In genomic region chr14:50620341-50620740, GRCh38 we compare ENCODE assay signal across 22 cellular contexts. TPM values are rescaled to one million over a fixed set of nuclear protein-coding genes. Genes with fewer than 3 reads are reported as not detected.
DNase-seq lines count a peak whose midpoint lies in the region; TF ChIP-seq lines count a peak whose summit lies in the region.
"Had no signal": no experiment of that assay in that cellular context is flagged by ENCODE, and none has a peak within 500 bp of the region (broad histone marks: within the 10 kb centered on the region; RNA-seq: fewer than 3 reads in every experiment).

No MANE protein-coding gene starts in this region.

- peaks cover 2% of the 10 kb centered on the region for H3K4me1 Mint-ChIP-seq in activated CD4-positive, alpha-beta memory T cell treated with anti-CD3 and anti-CD28 coated beads, Interleukin-2, amount 10 ng/mL, durations not matched to agents 7 days and 5 days
- H3K4me1 Mint-ChIP-seq: T-cell had no signal

- CTCF ChIA-PET in mammary epithelial cell (lab: Charles Lee; ENCODE audit: low non-redundant PET), result interaction anchor here (0.6 to 1.2 kb wide), 2 partner anchors 154 to 240 kb away, joined by 3 to 17 read pairs; no protein-coding TSS in a partner anchor
- CTCF ChIA-PET in activated CD4-positive, alpha-beta memory T cell treated with anti-CD3 and anti-CD28 coated beads, Interleukin-2, amount 10 ng/mL, durations not matched to agents 7 days and 5 days (lab: Charles Lee), result interaction anchor here (0.6 to 3.0 kb wide), 6 partner anchors 13 to 460 kb away, joined by 3 to 18 read pairs (median 10); no protein-coding TSS in a partner anchor

- DNase-seq in LHCN-M2 (ENCODE audit: low read depth) (peak; percentile 70), mammary epithelial cell (peak; percentile 51), glomerular visceral epithelial cell (ENCODE audit: extremely low spot score) (peak; percentile 25), NCI-H345 (lab: John Stamatoyannopoulos, UW) (no peak), superior temporal gyrus (ENCODE audit: extremely low spot score) (no peak), ACHN (no peak)
- DNase-seq in activated CD4-positive, alpha-beta memory T cell treated with anti-CD3 and anti-CD28 coated beads, Interleukin-2, amount 10 ng/mL, durations not matched to agents 7 days and 5 days, result no peak
- DNase-seq: activated CD4-positive, alpha-beta memory T cell treated with anti-CD3 and anti-CD28 coated beads for 36 hours; CD8-positive, alpha-beta T cell; left cardiac atrium; NCI-H1092; NCI-H2029; occipital lobe; retina; SIG-M5; stimulated activated CD4-positive, alpha-beta T cell treated with anti-CD3 and anti-CD28 coated beads, Interleukin-2, amount 100 ng/mL, for 24 hours; T-cell had no signal

- H3K27ac ChIP-seq in BLaER1, result no peak overlapping the region
- H3K27ac ChIP-seq in mammary epithelial cell (ENCODE audit: insufficient read depth, low read depth, low read length), result no peak overlapping the region
- H3K27ac ChIP-seq: ascending aorta had no signal

- H3K36me3 ChIP-seq in BLaER1 (no peaks in the 10 kb centered on the region), mammary epithelial cell (ENCODE audit: insufficient read depth, low read length) (no peaks in the 10 kb centered on the region)

- H3K9ac ChIP-seq in BLaER1 (no peak overlapping the region), mammary epithelial cell (ENCODE audit: insufficient read depth, low read length) (no peak overlapping the region)

- no peak overlapping the region for H2AFZ ChIP-seq in mammary epithelial cell (ENCODE audit: low read depth, low read length)

- H3K79me2 ChIP-seq in mammary epithelial cell (ENCODE audit: insufficient read depth, low read length), result no peaks in the 10 kb centered on the region

- dilution Hi-C loops in mammary epithelial cell (cut with HindIII; ENCODE audit: low sequenced_read_pairs), result no loop called here

- no TSS peak for BruUV-seq in mammary epithelial cell (replicated peaks; lab: Mats Ljungman, UMichigan)

- H3K9me3 Mint-ChIP-seq in activated CD4-positive, alpha-beta memory T cell treated with anti-CD3 and anti-CD28 coated beads, Interleukin-2, amount 10 ng/mL, durations not matched to agents 7 days and 5 days, result no peaks in the 10 kb centered on the region
- H3K9me3 Mint-ChIP-seq: activated T-helper 2 cell treated with anti-CD3 and anti-CD28 coated beads, Interferon-gamma antibody, Interleukin-2, Interleukin-4, amounts not matched to agents 10 μg/mL and 5 μg/mL and 100 μg/mL, durations not matched to agents 14 hours and 24 hours and 36 hours had no signal

- in situ Hi-C loops in mammary epithelial cell (cut with MboI; ENCODE audit: low sequenced_read_pairs in 2 of 2) (no loop called here), ACHN (cut with HindIII; ENCODE audit: low pct_ligation_motif_present, low pct_unique_long_range_greater_than_20kb, low sequenced_read_pairs) (no loop called here)

- no peak overlapping the region for H3K27ac Mint-ChIP-seq in activated CD4-positive, alpha-beta memory T cell treated with anti-CD3 and anti-CD28 coated beads, Interleukin-2, amount 10 ng/mL, durations not matched to agents 7 days and 5 days
- H3K27ac Mint-ChIP-seq: activated CD4-positive, alpha-beta memory T cell treated with anti-CD3 and anti-CD28 coated beads for 36 hours; activated naive CD8-positive, alpha-beta T cell; activated T-helper 2 cell treated with anti-CD3 and anti-CD28 coated beads, Interferon-gamma antibody, Interleukin-2, Interleukin-4, amounts not matched to agents 10 μg/mL and 5 μg/mL and 100 μg/mL, durations not matched to agents 14 hours and 24 hours and 36 hours; CD8-positive, alpha-beta T cell; T-cell had no signal

- H4K20me1 ChIP-seq in BLaER1 (no peaks in the 10 kb centered on the region), mammary epithelial cell (ENCODE audit: insufficient read depth, low read length) (no peaks in the 10 kb centered on the region)

- H3K4me2 ChIP-seq in BLaER1 (peak overlapping the region; percentile 7; the same call in 1 of the 2 replicates), mammary epithelial cell (ENCODE audit: insufficient read depth, low read depth, low read length) (no peak overlapping the region)
- H3K4me2 ChIP-seq: smooth muscle cell had no signal

- no peaks in the 10 kb centered on the region for H3K9me3 ChIP-seq in BLaER1
- no peaks in the 10 kb centered on the region for H3K9me3 ChIP-seq in mammary epithelial cell (replicated peaks; ENCODE audit: insufficient read depth, low read length)
- H3K9me3 ChIP-seq: ascending aorta had no signal

- no peak for TF ChIP-seq CTCF in mammary epithelial cell (conservative IDR thresholded peaks at IDR 0.05 in 1 of 2, IDR thresholded peaks at IDR 0.05 in 1 of 2; ENCODE audit: extremely low read depth in 1 of 2, insufficient read depth in 1 of 2, low read depth in 1 of 2, low read length in 2 of 2)

- WGBS in mammary epithelial cell (ENCODE audit: low coverage, missing lambda C conversion rate), result 45% methylated on average over 4 of the region's 4 CpGs

- H3K27me3 ChIP-seq in BLaER1, result no peaks in the 10 kb centered on the region
- H3K27me3 ChIP-seq in mammary epithelial cell (ENCODE audit: insufficient read depth, low read length), result no peaks in the 10 kb centered on the region
- H3K27me3 ChIP-seq: ascending aorta had no signal

- H3K27me3 Mint-ChIP-seq in activated CD4-positive, alpha-beta memory T cell treated with anti-CD3 and anti-CD28 coated beads, Interleukin-2, amount 10 ng/mL, durations not matched to agents 7 days and 5 days, result no peaks in the 10 kb centered on the region
- H3K27me3 Mint-ChIP-seq: activated CD4-positive, alpha-beta memory T cell treated with anti-CD3 and anti-CD28 coated beads for 36 hours; activated naive CD8-positive, alpha-beta T cell; T-cell had no signal

- H3K4me3 Mint-ChIP-seq in activated CD4-positive, alpha-beta memory T cell treated with anti-CD3 and anti-CD28 coated beads, Interleukin-2, amount 10 ng/mL, durations not matched to agents 7 days and 5 days, result no peak overlapping the region
- H3K4me3 Mint-ChIP-seq: activated CD4-positive, alpha-beta memory T cell treated with anti-CD3 and anti-CD28 coated beads for 36 hours; activated naive CD8-positive, alpha-beta T cell; CD8-positive, alpha-beta T cell; T-cell had no signal

- no peak overlapping the region for H3K4me3 ChIP-seq in BLaER1
- no peak overlapping the region for H3K4me3 ChIP-seq in mammary epithelial cell (replicated peaks in 1 of 3; ENCODE audit: insufficient read depth in 1 of 3, low read depth in 2 of 3, low read length in 3 of 3)
- H3K4me3 ChIP-seq: ascending aorta, smooth muscle cell had no signal

- no peaks in the 10 kb centered on the region for H3K36me3 Mint-ChIP-seq in activated CD4-positive, alpha-beta memory T cell treated with anti-CD3 and anti-CD28 coated beads, Interleukin-2, amount 10 ng/mL, durations not matched to agents 7 days and 5 days (ENCODE audit: low read depth)

- POLR2A ChIA-PET in activated CD4-positive, alpha-beta memory T cell treated with anti-CD3 and anti-CD28 coated beads, Interleukin-2, amount 10 ng/mL, durations not matched to agents 7 days and 5 days (lab: Charles Lee), result no interaction called here

- intact Hi-C loops in mammary epithelial cell (cut with micrococcal nuclease), result no loop called here

- H3K4me1 ChIP-seq in BLaER1 (no peaks in the 10 kb centered on the region), mammary epithelial cell (ENCODE audit: insufficient read depth, low read length) (peaks cover 9% of the 10 kb centered on the region)
- H3K4me1 ChIP-seq: ascending aorta had no signal

RNA-seq across cellular contexts. Expression of gene SAV1, which starts 47.8 kb away (rescaled TPM):
- total RNA-seq in LHCN-M2 (2014; rRNA removed), result 31.7 and 43.5 TPM in 2 replicates
- 25.0 TPM for polyA plus RNA-seq in LHCN-M2 (2012)
- total RNA-seq in mammary epithelial cell, result 10 to 100 TPM; 53.3 to 63.5 TPM
- 23.6 TPM for polyA plus RNA-seq in mammary epithelial cell
- polyA minus RNA-seq in mammary epithelial cell, result 25.5 TPM
- total RNA-seq in activated CD4-positive, alpha-beta memory T cell treated with anti-CD3 and anti-CD28 coated beads, Interleukin-2, amount 10 ng/mL, durations not matched to agents 7 days and 5 days, result 1 to 10 TPM; 6.1 to 6.9 TPM

Comparison
In these comparisons a context has a peak if more than half of its experiments do, and no peak if none do; other contexts are left out.
1. DNase-seq: peak in LHCN-M2 (single experiment), mammary epithelial cell (single experiment) and glomerular visceral epithelial cell (single experiment); none in NCI-H345 (single experiment), superior temporal gyrus (single experiment), ACHN (single experiment) and activated CD4-positive, alpha-beta memory T cell treated with anti-CD3 and anti-CD28 coated beads, Interleukin-2, amount 10 ng/mL, durations not matched to agents 7 days and 5 days (single experiment).